In the genomic region with DNA sequence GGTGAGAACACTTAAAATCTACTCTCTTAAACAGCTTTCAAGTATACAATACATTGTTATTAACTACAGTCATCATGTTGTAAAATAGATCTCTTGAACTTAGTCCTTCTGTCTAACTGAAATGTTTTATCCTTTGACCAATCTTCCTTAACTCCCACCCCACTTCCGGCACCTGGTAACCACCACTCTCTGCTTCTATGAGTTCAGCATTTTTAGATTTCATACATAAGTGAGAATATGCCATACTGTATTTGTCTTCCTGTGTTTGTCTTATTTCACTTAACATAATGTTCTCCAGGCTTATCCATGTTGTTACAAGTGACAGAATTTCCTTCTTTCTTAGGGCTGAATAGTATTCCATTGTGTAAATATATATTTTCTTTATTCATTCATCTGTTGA, we compare ENCODE assay signal across 28 cellular contexts.
"Had no signal": no experiment of that assay in that cellular context is flagged by ENCODE, and none has a peak within 500 bp of the region (broad histone marks: within the 10 kb centered on the region; RNA-seq: fewer than 3 reads in every experiment).

No MANE protein-coding gene starts in this region.

- H3K4me3 ChIP-seq: pancreas, prostate gland, right lobe of liver, sigmoid colon, smooth muscle cell, spleen, thoracic aorta, thyroid gland, tibial nerve, upper lobe of right lung, uterus had no signal

- H3K9me3 ChIP-seq: neutrophil, pancreas, prostate gland, thyroid gland, upper lobe of right lung, uterus had no signal

- H3K36me3 ChIP-seq: neutrophil, pancreas, prostate gland, right lobe of liver, sigmoid colon, spleen, thoracic aorta, thyroid gland, tibial nerve, upper lobe of right lung, uterus had no signal

- ATAC-seq: naive thymus-derived CD8-positive, alpha-beta T cell; natural killer cell treated with Interleukin-12 subunit alpha and Interleukin-12 subunit beta and Interleukin-15 and Interleukin-18, amount 100 ng/mL, for 72 hours; pancreas; right cardiac atrium; right lobe of liver; stimulated activated memory B cell treated with anti-CD40 and anti-IgM and Interleukin-4, amounts not matched to agents 10 μg/mL and 1 μg/mL and 100 μg/mL, for 72 hours; stimulated activated naive CD8-positive, alpha-beta T cell treated with anti-CD3 and anti-CD28 coated beads, Interleukin-15, amount 100 ng/mL, for 72 hours; stimulated activated naive CD8-positive, alpha-beta T cell treated with anti-CD3 and anti-CD28 coated beads, Interleukin-15, Interleukin-2, amounts not matched to agents 100 U/mL and 50 U/mL, for 24 hours; upper lobe of right lung had no signal

- FAIRE-seq: pancreas had no signal

- DNase-seq: naive B cell; naive thymus-derived CD8-positive, alpha-beta T cell; nephron progenitor cell; nucleus accumbens; pancreas; right cardiac atrium; right lobe of liver; sigmoid colon; spleen; stimulated activated CD4-positive, alpha-beta T cell treated with anti-CD3 and anti-CD28 coated beads, Interleukin-12 subunit alpha, Interleukin-12 subunit beta, amount 100 ng/mL, for 4 hours; stimulated activated CD4-positive, alpha-beta T cell treated with anti-CD3 and anti-CD28 coated beads, Interleukin-1b, Interleukin-23, amount 100 ng/mL, for 48 hours; stimulated activated CD4-positive, alpha-beta T cell treated with anti-CD3 and anti-CD28 coated beads, Interleukin-4, amount 100 ng/mL, for 1 hour; stimulated activated CD4-positive, alpha-beta T cell treated with anti-CD3 and anti-CD28 coated beads, Interleukin-4, amount 100 ng/mL, for 4 hours; stimulated activated CD8-positive, alpha-beta memory T cell treated with anti-CD3 and anti-CD28 coated beads, Interleukin-4, amount 100 ng/mL, for 48 hours; stimulated activated naive CD4-positive, alpha-beta T cell; stimulated activated naive CD8-positive, alpha-beta T cell treated with anti-CD3 and anti-CD28 coated beads, Interleukin-15, amount 100 ng/mL, for 72 hours; stimulated activated naive CD8-positive, alpha-beta T cell treated with anti-CD3 and anti-CD28 coated beads, Interleukin-15, Interleukin-2, amounts not matched to agents 100 U/mL and 50 U/mL, for 24 hours; substantia nigra; thyroid gland; upper lobe of right lung; uterus had no signal

- H3K27ac ChIP-seq: neutrophil, pancreas, prostate gland, right lobe of liver, sigmoid colon, spleen, thoracic aorta, thyroid gland, tibial nerve, upper lobe of right lung, uterus had no signal

- H3K4me1 ChIP-seq: pancreas, prostate gland, right lobe of liver, sigmoid colon, spleen, thyroid gland, tibial nerve, upper lobe of right lung, uterus had no signal

- H3K27me3 ChIP-seq: neutrophil, pancreas, right lobe of liver, sigmoid colon, spleen, thyroid gland, tibial nerve, upper lobe of right lung, uterus had no signal

- H3K4me2 ChIP-seq: smooth muscle cell had no signal
